In the genomic region with DNA sequence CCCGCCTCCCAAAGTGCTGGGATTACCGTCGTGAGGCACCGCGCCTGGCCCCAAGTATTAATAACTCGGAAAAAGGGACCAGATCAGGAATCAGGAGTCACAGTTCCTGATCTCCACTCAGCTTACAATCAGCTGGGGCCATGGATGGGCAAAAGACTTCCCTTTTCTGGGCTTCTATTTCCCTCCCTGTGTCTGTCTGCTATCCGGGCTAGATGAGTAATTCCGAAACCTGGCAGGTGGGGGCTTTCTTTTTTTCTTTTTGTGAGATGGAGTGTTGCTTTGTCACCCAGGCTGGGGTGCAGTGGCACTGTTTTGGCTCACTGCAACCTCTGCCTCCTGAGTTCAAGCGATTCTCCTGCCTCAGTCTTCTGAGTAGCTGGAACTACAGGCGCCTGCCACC, we compare ENCODE assay signal across 9 cellular contexts. TPM values are rescaled to one million over a fixed set of nuclear protein-coding genes. Genes with fewer than 3 reads are reported as not detected.
DNase-seq lines count a peak whose midpoint lies in the region; ATAC-seq, FAIRE-seq and TF ChIP-seq lines count a peak whose summit lies in the region.
"Had no signal": no experiment of that assay in that cellular context is flagged by ENCODE, and none has a peak within 500 bp of the region (broad histone marks: within the 10 kb centered on the region; RNA-seq: fewer than 3 reads in every experiment).

No MANE protein-coding gene starts in this region.

- H3K4me3 ChIP-seq in GM12878, result no peak overlapping the region
- no peak overlapping the region for H3K4me3 ChIP-seq in tibial artery
- H3K4me3 ChIP-seq in mucosa of descending colon, result no peak overlapping the region

- H3K9me3 ChIP-seq in GM12878 (replicated peaks; ENCODE audit: control insufficient read depth, insufficient read depth, low read length) (no peaks in the 10 kb centered on the region), tibial artery (no peaks in the 10 kb centered on the region), mucosa of descending colon (no peaks in the 10 kb centered on the region)
- H3K9me3 ChIP-seq: neutrophil had no signal

- H3K27ac Mint-ChIP-seq in chondrocyte (ENCODE audit: unreplicated experiment), result no peak overlapping the region
- H3K27ac Mint-ChIP-seq in nephron progenitor cell, result no peak overlapping the region

- H3K36me3 Mint-ChIP-seq in chondrocyte (ENCODE audit: low read depth), result peaks cover 23% of the 10 kb centered on the region
- H3K36me3 Mint-ChIP-seq in nephron progenitor cell (ENCODE audit: low read depth), result peaks cover 33% of the 10 kb centered on the region

- intact Hi-C loops in GM12878 (cut with micrococcal nuclease; ENCODE audit: unreplicated experiment), result loop anchor here (5.0 kb wide), 2 partner anchors 257 to 612 kb away; no protein-coding TSS in a partner anchor
- intact Hi-C loops in tibial artery (cut with DNase I; ENCODE audit: low total_unique reads), result loop anchor here (5.0 to 10.0 kb wide), 4 partner anchors 170 to 1152 kb away; no protein-coding TSS in a partner anchor
- intact Hi-C loops in mucosa of descending colon (cut with DNase I, micrococcal nuclease), result loop anchor here in 1 of 2 donors (5.0 kb wide), 1 partner anchor 1152 kb away; no protein-coding TSS in a partner anchor

- peak; percentile 65 for DNase-seq in GM12878 (ENCODE audit: low read depth, low spot score)
- no peak for DNase-seq in tibial artery
- DNase-seq in chondrocyte (ENCODE audit: low spot score), result no peak
- DNase-seq in mucosa of descending colon, result no peak
- DNase-seq in nephron progenitor cell, result no peak

- no TSS peak for BruUV-seq in GM12878 (replicated peaks; lab: Mats Ljungman, UMichigan)

- H3K27me3 Mint-ChIP-seq in chondrocyte (ENCODE audit: low read depth), result no peaks in the 10 kb centered on the region
- H3K27me3 Mint-ChIP-seq in nephron progenitor cell (ENCODE audit: low read depth, poor library complexity), result no peaks in the 10 kb centered on the region

- H3K9me3 Mint-ChIP-seq in chondrocyte (ENCODE audit: low read depth) (no peaks in the 10 kb centered on the region), nephron progenitor cell (no peaks in the 10 kb centered on the region)

- peak overlapping the region; percentile 58; the same call in 1 of the 2 replicates for H3K4me2 ChIP-seq in GM12878 (ENCODE audit: control insufficient read depth, insufficient read depth)

- H3K4me1 Mint-ChIP-seq in chondrocyte (ENCODE audit: low read depth), result peaks cover 39% of the 10 kb centered on the region
- peaks cover 62% of the 10 kb centered on the region for H3K4me1 Mint-ChIP-seq in nephron progenitor cell

- H2AFZ ChIP-seq in GM12878 (ENCODE audit: control insufficient read depth, low read depth, low read length), result no peak overlapping the region

- H3K36me3 ChIP-seq in GM12878 (ENCODE audit: control insufficient read depth in 2 of 2, insufficient read depth in 2 of 2, low read length in 1 of 2) (peaks cover 17 to 20% of the 10 kb centered on the region in 2 experiments), tibial artery (peaks cover 5 to 43% (median 26%) of the 10 kb centered on the region in 3 donors), mucosa of descending colon (ENCODE audit: low read depth) (peaks cover 5% of the 10 kb centered on the region)

- WGBS in GM12878 (ENCODE audit: insufficient coverage, insufficient replicate concordance, low lambda C conversion rate, missing lambda C conversion rate), result under 1% methylated on average over 10 of the region's 10 CpGs

- no peak for TF ChIP-seq EP300 in GM12878 (IDR thresholded peaks at IDR 0.05; ENCODE audit: borderline replicate concordance in 1 of 2, control insufficient read depth in 1 of 2, low read depth in 2 of 2, low read length in 2 of 2)

- ATAC-seq in GM18868 (IDR thresholded peaks at IDR 0.05; ENCODE audit: unreplicated experiment), result peak; percentile 66
- peak; percentile 70 for ATAC-seq in GM21619 (IDR thresholded peaks at IDR 0.05; ENCODE audit: unreplicated experiment)
- peak; percentile 68 for ATAC-seq in HG03520 (IDR thresholded peaks at IDR 0.05; ENCODE audit: unreplicated experiment)
- ATAC-seq in GM12878, result peak; percentile 75
- ATAC-seq in mucosa of descending colon, result no peak

- H4K20me1 ChIP-seq in GM12878 (ENCODE audit: control insufficient read depth, insufficient read depth), result peaks cover 16% of the 10 kb centered on the region

- H3K27me3 ChIP-seq in GM12878 (replicated peaks in 1 of 2; ENCODE audit: control insufficient read depth in 2 of 2, insufficient read depth in 2 of 2, low read length in 1 of 2) (no peaks in the 10 kb centered on the region), tibial artery (no peaks in the 10 kb centered on the region)
- H3K27me3 ChIP-seq: neutrophil had no signal

- RAD21 ChIA-PET in GM12878 (lab: Charles Lee; ENCODE audit: unreplicated experiment), result interaction anchor here (3.6 kb wide), 1 partner anchor 1151 kb away, joined by 34 read pairs; no protein-coding TSS in a partner anchor

- no peak for TF ChIP-seq RAD21 in GM12878 (IDR thresholded peaks at IDR 0.05; ENCODE audit: insufficient read depth, low read depth, low read length)

- peaks cover under 1% of the 10 kb centered on the region; the same call in 1 of the 2 replicates for H3K79me2 ChIP-seq in GM12878 (ENCODE audit: control insufficient read depth, insufficient read depth, low read length)

- in situ Hi-C loops in GM12878 (cut with MboI), result loop anchor here (5.0 kb wide), 1 partner anchor 1147 kb away; no protein-coding TSS in a partner anchor

- TF ChIP-seq CTCF in GM12878 (IDR thresholded peaks at IDR 0.05 in 2 of 3, conservative IDR thresholded peaks at IDR 0.05 in 1 of 3; ENCODE audit: control insufficient read depth in 2 of 3, extremely low read depth in 1 of 3, insufficient read depth in 1 of 3, low read depth in 3 of 3, low read length in 3 of 3) (no peak), tibial artery (IDR thresholded peaks at IDR 0.05) (no peak), chondrocyte (IDR thresholded peaks at IDR 0.05) (no peak), mucosa of descending colon (IDR thresholded peaks at IDR 0.05) (no peak), nephron progenitor cell (IDR thresholded peaks at IDR 0.05) (no peak)

- H3K4me3 Mint-ChIP-seq in chondrocyte (ENCODE audit: unreplicated experiment), result no peak overlapping the region
- no peak overlapping the region for H3K4me3 Mint-ChIP-seq in nephron progenitor cell

- peaks cover 17% of the 10 kb centered on the region for H3K4me1 ChIP-seq in GM12878 (ENCODE audit: control insufficient read depth, insufficient read depth, low read length)
- peaks cover 0 to 18% (median 8%) of the 10 kb centered on the region in 4 donors for H3K4me1 ChIP-seq in tibial artery
- H3K4me1 ChIP-seq in mucosa of descending colon (ENCODE audit: low read depth), result peaks cover 3% of the 10 kb centered on the region

- H3K27ac ChIP-seq in GM12878 (ENCODE audit: control insufficient read depth, insufficient read depth), result no peak overlapping the region
- no peak overlapping the region for H3K27ac ChIP-seq in tibial artery
- H3K27ac ChIP-seq: neutrophil had no signal

- SMC1A ChIA-PET in GM12878 (lab: Charles Lee; ENCODE audit: uncharacterized antibody, unreplicated experiment), result interaction anchor here (1.1 to 5.6 kb wide), 4 partner anchors 9 to 1150 kb away, joined by 3 to 21 read pairs (median 10); no protein-coding TSS in a partner anchor

- CTCF ChIA-PET in GM12878 (lab: Yijun Ruan, JAX), result interaction anchor here (0.7 to 4.4 kb wide), 8 partner anchors 8 to 1157 kb away, joined by 3 to 42 read pairs (median 12); no protein-coding TSS in a partner anchor

- no peak overlapping the region for H3K9ac ChIP-seq in GM12878 (ENCODE audit: control insufficient read depth, insufficient read depth, low read length)

- TF ChIP-seq POLR2A in GM12878 (IDR thresholded peaks at IDR 0.05; ENCODE audit: low read depth, low read length), result no peak

- FAIRE-seq in GM12878 (lab: Jason Lieb, UNC), result no peak

- POLR2A ChIA-PET in GM12878 (lab: Charles Lee), result interaction anchor here (1.3 kb wide), 1 partner anchor 9 kb away, joined by 7 read pairs; no protein-coding TSS in a partner anchor

RNA-seq across cellular contexts. Expression of gene RPS24, which starts 11.6 kb away (rescaled TPM):
- total RNA-seq in GM12878 (2013; cell fraction: nucleolus; rRNA removed), result 603 and 652 TPM in 2 replicates
- total RNA-seq in GM12878 (2014; rRNA removed) (2,411 and 2,802 TPM in 2 replicates), GM12878 (2014; rRNA removed; fragmentation: Illumina TruSeq; extraction: Trizol) (6,566 and 6,639 TPM in 2 replicates), GM12878 (2021) (1,928 and 2,010 TPM in 2 replicates), chondrocyte (747 to 937 TPM (median 759 TPM) in 3 replicates), mucosa of descending colon (1,000 to 10,000 TPM; 1,117 to 1,284 (median 1,155) TPM)
- 19,005 TPM for polyA plus RNA-seq in GM12878 (2011; ENCODE audit: low read depth)
- polyA plus RNA-seq in GM12878 (2011; rRNA removed) (4,949 and 6,080 TPM in 2 replicates), GM12878 (2014; fragmentation: Illumina TruSeq; extraction: Trizol) (7,285 and 11,010 TPM in 2 replicates), GM12878 (2014; fragmentation: Nextera tagmentation; extraction: Ambion mirVana) (1,000 to 10,000 TPM; 2,040 to 2,048 TPM), GM12878 (2014; rRNA removed) (3,560 and 4,462 TPM in 2 replicates), GM12878 (2016; fragmentation: Nextera tagmentation; extraction: Ambion mirVana) (1,000 to 10,000 TPM; 1,343 to 1,367 TPM)
- polyA plus RNA-seq in GM12878 (2011; cell fraction: cytosol; rRNA removed), result 3,837 and 6,286 TPM in 2 replicates
- polyA plus RNA-seq in GM12878 (2011; cell fraction: nucleus; rRNA removed), result 1,409 and 1,490 TPM in 2 replicates
- polyA plus RNA-seq in GM12878 (2012), result 5,520 and 6,024 TPM in 2 replicates
- polyA minus RNA-seq in GM12878 (2011; rRNA and poly(A)+ RNA removed), result 1,139 and 1,792 TPM in 2 replicates
- 512 and 570 TPM in 2 replicates for polyA minus RNA-seq in GM12878 (2011; cell fraction: cytosol; rRNA and poly(A)+ RNA removed)
- polyA minus RNA-seq in GM12878 (2011; cell fraction: nucleus; rRNA and poly(A)+ RNA removed), result 171 and 211 TPM in 2 replicates

RNA-seq across cellular contexts. Expression of gene POLR3A, which starts 15.9 kb away (rescaled TPM):
- total RNA-seq in GM12878 (2013; cell fraction: nucleolus; rRNA removed), result 42.1 and 44.8 TPM in 2 replicates
- 14.9 and 17.5 TPM in 2 replicates for total RNA-seq in GM12878 (2014; rRNA removed)
- 11.7 and 12.9 TPM in 2 replicates for total RNA-seq in GM12878 (2014; rRNA removed; fragmentation: Illumina TruSeq; extraction: Trizol)
- 16.8 and 20.4 TPM in 2 replicates for total RNA-seq in GM12878 (2021)
- 6.1 TPM for polyA plus RNA-seq in GM12878 (2011; ENCODE audit: low read depth)
- polyA plus RNA-seq in GM12878 (2011; rRNA removed), result 10.5 and 11.6 TPM in 2 replicates
- polyA plus RNA-seq in GM12878 (2011; cell fraction: cytosol; rRNA removed), result 9.3 and 11.2 TPM in 2 replicates
- 15.2 and 18.5 TPM in 2 replicates for polyA plus RNA-seq in GM12878 (2011; cell fraction: nucleus; rRNA removed)
- polyA plus RNA-seq in GM12878 (2012), result 7.3 and 7.4 TPM in 2 replicates
- 15.8 and 16.4 TPM in 2 replicates for polyA plus RNA-seq in GM12878 (2014; fragmentation: Illumina TruSeq; extraction: Trizol)
- polyA plus RNA-seq in GM12878 (2014; fragmentation: Nextera tagmentation; extraction: Ambion mirVana), result 1 to 10 TPM; 5.4 to 6.6 TPM
- 12.2 and 12.3 TPM in 2 replicates for polyA plus RNA-seq in GM12878 (2014; rRNA removed)
- polyA plus RNA-seq in GM12878 (2016; fragmentation: Nextera tagmentation; extraction: Ambion mirVana), result 10 to 100 TPM; 18.4 to 19.2 TPM
- polyA minus RNA-seq in GM12878 (2011; rRNA and poly(A)+ RNA removed), result 30.7 and 30.9 TPM in 2 replicates
- 12.2 and 13.8 TPM in 2 replicates for polyA minus RNA-seq in GM12878 (2011; cell fraction: cytosol; rRNA and poly(A)+ RNA removed)
- polyA minus RNA-seq in GM12878 (2011; cell fraction: nucleus; rRNA and poly(A)+ RNA removed), result 23.9 and 36.4 TPM in 2 replicates
- 13.1 to 17.4 TPM (median 13.9 TPM) in 3 replicates for total RNA-seq in chondrocyte
- 10 to 100 TPM; 13.9 to 14.1 (median 14.1) TPM for total RNA-seq in mucosa of descending colon
